In genomic region chr4:183398298-183399129, GRCh38 we compare ENCODE assay signal across 8 cellular contexts. TPM values are rescaled to one million over a fixed set of nuclear protein-coding genes. Genes with fewer than 3 reads are reported as not detected.
DNase-seq lines count a peak whose midpoint lies in the region; TF ChIP-seq lines count a peak whose summit lies in the region.

No MANE protein-coding gene starts in this region.

- no peaks in the 10 kb centered on the region for H3K4me1 ChIP-seq in H9 (ENCODE audit: insufficient read depth, low read length)
- peaks cover 0 to 53% (median 19%) of the 10 kb centered on the region in 6 donors for H3K4me1 ChIP-seq in spleen

- H3K4me3 ChIP-seq in WI38 (ENCODE audit: low read depth, low read length) (peak overlapping the region; percentile 54), spleen (peak overlapping the region; percentile 24 to 69 (median 45))

- H3K27me3 Mint-ChIP-seq in H9 (ENCODE audit: low read depth) = peaks cover 31% of the 10 kb centered on the region

- H2BK15ac ChIP-seq in H9 (ENCODE audit: low read depth, low read length) = no peak overlapping the region

- H3K4me3 Mint-ChIP-seq in H9 = peak overlapping the region; percentile 64 to 77

- CTCF ChIA-PET in GM10248 (lab: Yijun Ruan, JAX) = interaction anchor here (0.6 to 1.8 kb wide), 7 partner anchors 9 to 137 kb away, joined by 3 to 6 read pairs (median 4); no protein-coding TSS in a partner anchor

- H3T11ph ChIP-seq in H9 (ENCODE audit: low read length) = no peak overlapping the region

- no peak overlapping the region for H2AK5ac ChIP-seq in H9 (ENCODE audit: insufficient read length, low read length)

- no peak overlapping the region for H3K56ac ChIP-seq in H9 (ENCODE audit: insufficient read length, low read depth, low read length)

- intact Hi-C loops in spleen (cut with DNase I; ENCODE audit: low total_unique reads) = no loop called here

- no peak overlapping the region for H4K8ac ChIP-seq in H9 (replicated peaks; ENCODE audit: insufficient read length, low read depth, low read length)

- peaks cover 4% of the 10 kb centered on the region for H3K23me2 ChIP-seq in H9 (ENCODE audit: insufficient read length, low read depth, low read length, poor library complexity, severe bottlenecking)

- H3K27ac Mint-ChIP-seq in H9 = peak overlapping the region in 2 of 3 experiments; percentile 79 to 87; a peak in 4 of 7 replicates

- H3K4me2 ChIP-seq in H9 (ENCODE audit: insufficient read depth, insufficient read length, low read length) = peak overlapping the region; percentile 37

- H4K20me1 ChIP-seq in H9 (ENCODE audit: control insufficient read depth, insufficient read depth, insufficient read length) = no peaks in the 10 kb centered on the region

- H4K91ac ChIP-seq in H9 (ENCODE audit: insufficient read length, low read depth, low read length) = no peak overlapping the region

- H3K23ac ChIP-seq in H9 (ENCODE audit: insufficient read length, low read depth, low read length) = no peak overlapping the region

- H3K36me3 Mint-ChIP-seq in H9 (ENCODE audit: insufficient read depth in 1 of 3, low read depth in 3 of 3) = no peaks in the 10 kb centered on the region

- TF ChIP-seq CTCF in GM10248 (IDR thresholded peaks at IDR 0.05; ENCODE audit: control extremely low read depth, extremely low read depth, low read depth, missing control alignments) (peak; percentile 70), H9 (conservative IDR thresholded peaks at IDR 0.05) (peak; percentile 75), WI38 (IDR thresholded peaks at IDR 0.05; ENCODE audit: low read depth, low read length) (peak; percentile 56), spleen (IDR thresholded peaks at IDR 0.05 in 8 of 11, conservative IDR thresholded peaks at IDR 0.05 in 3 of 11) (peak in 9 of 11 experiments; percentile 14 to 74 (median 55))

- no peaks in the 10 kb centered on the region for H3K9me3 Mint-ChIP-seq in H9

- H3K18ac ChIP-seq in H9 (ENCODE audit: insufficient read length, low read depth, low read length) = peak overlapping the region; percentile 39

- DNase-seq in GM10248 (ENCODE audit: extremely low spot score) = peak; percentile 78
- peak; percentile 85 for DNase-seq in H9
- DNase-seq in M059J (ENCODE audit: low read depth) = peak; percentile 68
- peak in 53 of 61 donors; percentile 19 to 80 (median 42) for DNase-seq in caudate nucleus (lab: John Stamatoyannopoulos, UW)
- DNase-seq in iris pigment epithelial cell (ENCODE audit: low read depth) = peak; percentile 80
- DNase-seq in spleen = peak; percentile 93
- no peak for DNase-seq in NK-92 treated with Interleukin-12 subunit alpha and Interleukin-12 subunit beta, amount 100 ng/mL, for 24 hours (lab: John Stamatoyannopoulos, UW)

- H3K9me3 ChIP-seq in H9 (ENCODE audit: control insufficient read depth, low read depth, low read length) = no peaks in the 10 kb centered on the region
- no peaks in the 10 kb centered on the region for H3K9me3 ChIP-seq in spleen

- H2BK5ac ChIP-seq in H9 (ENCODE audit: insufficient read length, low read length) = no peak overlapping the region

- TF ChIP-seq POLR2A in spleen (IDR thresholded peaks at IDR 0.05) = no peak

- no CpG with 5 or more reads among the region's 61 CpGs for WGBS in H9 (ENCODE audit: extremely low coverage, insufficient read length, low lambda C conversion rate)
- WGBS in spleen, 5 donors = 0 to 2% (median 1%) methylated on average over 31 to 61 of the region's 61 CpGs

- no peak overlapping the region for H2BK12ac ChIP-seq in H9 (ENCODE audit: insufficient read length, low read depth, low read length)

- no peaks in the 10 kb centered on the region for H3K79me2 ChIP-seq in H9 (ENCODE audit: insufficient read depth, low read length)

- peak overlapping the region; percentile 62 for H3K14ac ChIP-seq in H9 (ENCODE audit: insufficient read depth, low read length)

- H3K36me3 ChIP-seq in spleen = no peaks in the 10 kb centered on the region

- no peaks in the 10 kb centered on the region; the same call in 1 of the 2 replicates for H3K27me3 ChIP-seq in H9 (ENCODE audit: insufficient read depth, low read length)
- H3K27me3 ChIP-seq in spleen (replicated peaks in 1 of 7) = peaks cover 0 to 4% (median 0%) of the 10 kb centered on the region in 7 donors

- no peaks in the 10 kb centered on the region for H3K79me1 ChIP-seq in H9 (ENCODE audit: insufficient read depth, low read depth, low read length, poor library complexity, severe bottlenecking)

- H3K4me1 Mint-ChIP-seq in H9 = peaks cover 6 to 19% of the 10 kb centered on the region in 2 experiments

- H3K9ac ChIP-seq in H9 (ENCODE audit: extremely low read depth, insufficient read length, low read length) = peak overlapping the region; percentile 34

- POLR2A ChIA-PET in GM10248 (lab: Yijun Ruan, JAX) = no interaction called here

- no peak overlapping the region for H2BK20ac ChIP-seq in H9 (ENCODE audit: low read depth, low read length, poor library complexity, severe bottlenecking)

- no peak overlapping the region for H2BK120ac ChIP-seq in H9 (ENCODE audit: low read depth, low read length, poor library complexity, severe bottlenecking)

- H2AFZ ChIP-seq in H9 (ENCODE audit: low read length) = no peak overlapping the region

- no peak overlapping the region for H4K5ac ChIP-seq in H9 (ENCODE audit: insufficient read length, low read depth, low read length)

- H3K27ac ChIP-seq in H9 (ENCODE audit: insufficient read length, low read depth, low read length) = no peak overlapping the region
- peak overlapping the region; percentile 36 for H3K27ac ChIP-seq in caudate nucleus (ENCODE audit: low read depth, low read length)
- peak overlapping the region in 6 of 8 donors; percentile 24 to 84 (median 72) for H3K27ac ChIP-seq in spleen

- no peak overlapping the region for H3K4ac ChIP-seq in H9 (ENCODE audit: low read depth, low read length)

RNA-seq across cellular contexts. Expression of gene CDKN2AIP, which starts 45.9 kb away (rescaled TPM):
- 23.0 and 24.0 TPM in 2 replicates for total RNA-seq in H9 (2021)
- 30.7 and 31.8 TPM in 2 replicates for total RNA-seq in M059J (2014; rRNA removed; shearing (Covaris generic))
- total RNA-seq in spleen = 10 to 100 TPM; 11.6 to 27.9 (median 19.5) TPM
- 10 to 100 TPM; 11.9 to 19.0 (median 14.2) TPM for polyA plus RNA-seq in spleen
